Comparison of ENCODE assay signal across 12 cellular contexts in genomic region chr1:10652626-10653025, GRCh38.
"Had no signal": no experiment of that assay in that cellular context is flagged by ENCODE, and none has a peak within 500 bp of the region (broad histone marks: within the 10 kb centered on the region; RNA-seq: fewer than 3 reads in every experiment).

No MANE protein-coding gene starts in this region.

- DNase-seq: activated CD4-positive, alpha-beta T cell treated with anti-CD3 and anti-CD28 coated beads, Interleukin-2, amount 50 U/mL, for 1 hour; activated naive CD4-positive, alpha-beta T cell treated with anti-CD3 and anti-CD28 coated beads, Interleukin-2, amount 50 U/mL, for 16 hours; adrenal gland; cerebellar nuclear complex; effector memory CD8-positive, alpha-beta T cell; erythroblast; kidney glomerular epithelial cell; retina; small intestine had no signal

- H3K9me3 ChIP-seq: adrenal gland, body of pancreas, tibial nerve had no signal

- H3K27me3 ChIP-seq: adrenal gland, body of pancreas had no signal

- H3K27ac ChIP-seq: adrenal gland, body of pancreas, hepatocyte, tibial nerve had no signal

- H3K4me1 ChIP-seq: adrenal gland had no signal

- H3K4me3 ChIP-seq: adrenal gland, body of pancreas, hepatocyte, tibial nerve had no signal

- H3K36me3 ChIP-seq: adrenal gland had no signal
